Comparison of ENCODE assay signal across 8 cellular contexts in the genomic region with DNA sequence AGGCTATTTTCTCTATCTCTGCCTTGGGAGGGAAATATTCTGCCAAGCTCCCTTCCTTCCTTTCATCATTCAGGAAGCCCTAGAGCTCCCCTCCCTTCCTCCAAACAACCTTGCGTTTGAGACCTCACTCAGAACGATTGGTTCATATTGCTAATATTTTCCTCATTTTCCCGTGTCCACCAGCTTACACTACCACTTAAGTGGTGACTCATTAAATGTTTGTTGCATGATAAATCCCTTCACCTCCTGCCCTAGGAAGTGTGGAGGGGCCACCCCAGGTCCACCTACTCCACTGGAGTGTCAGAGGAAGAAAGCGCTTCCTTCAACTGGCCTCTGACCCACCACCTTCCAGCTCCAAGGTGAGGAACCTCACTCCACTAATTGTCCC. TPM values are rescaled to one million over a fixed set of nuclear protein-coding genes. Genes with fewer than 3 reads are reported as not detected.
A peak's percentile ranks its signal among the peaks of the same experiment; 100 is the strongest.
DNase-seq lines count a peak whose midpoint lies in the region; ATAC-seq and TF ChIP-seq lines count a peak whose summit lies in the region.

No MANE protein-coding gene starts in this region.

- TF ChIP-seq CTCF in Calu3 (IDR thresholded peaks at IDR 0.05; ENCODE audit: unreplicated experiment) (no peak), RWPE2 (IDR thresholded peaks at IDR 0.05; ENCODE audit: poor library complexity, severe bottlenecking) (no peak), parathyroid adenoma (IDR thresholded peaks at IDR 0.05) (no peak)

- H3K4me2 ChIP-seq in parathyroid adenoma (ENCODE audit: low read length) = no peak overlapping the region

- H3K27ac Mint-ChIP-seq in Calu3 (ENCODE audit: unreplicated experiment) = peak overlapping the region; percentile 51

- 0 out of 2 replicates have a peak, but pooled peaks cover 7% of the 10 kb centered on the region for H3K36me3 ChIP-seq in RWPE2 (ENCODE audit: low read depth)
- no peaks in the 10 kb centered on the region for H3K36me3 ChIP-seq in parathyroid adenoma (ENCODE audit: control insufficient read depth, insufficient read depth, low read length)

- BruUV-seq in Calu3 (replicated peaks; lab: Mats Ljungman, UMichigan) = no TSS peak

- no peaks in the 10 kb centered on the region for H3K27me3 Mint-ChIP-seq in Calu3 (ENCODE audit: unreplicated experiment)

- peaks cover 35% of the 10 kb centered on the region for H3K4me1 Mint-ChIP-seq in Calu3 (ENCODE audit: low read depth, unreplicated experiment)

- H3K9ac ChIP-seq in parathyroid adenoma = no peak overlapping the region

- peaks cover 36% of the 10 kb centered on the region for H3K36me3 Mint-ChIP-seq in Calu3 (ENCODE audit: insufficient read depth, unreplicated experiment)

- H3K27me3 ChIP-seq in RWPE2 (ENCODE audit: insufficient read depth, poor library complexity, severe bottlenecking) = no peaks in the 10 kb centered on the region
- H3K27me3 ChIP-seq in parathyroid adenoma (ENCODE audit: control insufficient read depth, insufficient read depth, low read length) = no peaks in the 10 kb centered on the region

- intact Hi-C loops in Calu3 (cut with micrococcal nuclease; ENCODE audit: unreplicated experiment) = no loop called here

- peaks cover 5% of the 10 kb centered on the region for H3K79me2 ChIP-seq in parathyroid adenoma

- H3K9me3 ChIP-seq in RWPE2 (ENCODE audit: severe bottlenecking) = no peaks in the 10 kb centered on the region
- H3K9me3 ChIP-seq in parathyroid adenoma (ENCODE audit: control insufficient read depth, low read length) = no peaks in the 10 kb centered on the region

- ATAC-seq in RWPE2 (ENCODE audit: low read depth) (peak; percentile 81), GM21390 (IDR thresholded peaks at IDR 0.05; ENCODE audit: unreplicated experiment) (no peak)

- peaks cover 21% of the 10 kb centered on the region for H3K4me1 ChIP-seq in RWPE2 (ENCODE audit: insufficient read depth, poor library complexity, severe bottlenecking)
- no peaks in the 10 kb centered on the region for H3K4me1 ChIP-seq in parathyroid adenoma

- DNase-seq in Calu3 = peak; percentile 28
- DNase-seq in RWPE2 (ENCODE audit: low spot score) = no peak
- no peak for DNase-seq in epithelial cell of prostate (ENCODE audit: low read depth, low spot score)
- no peak for DNase-seq in activated gamma-delta T cell treated with Interleukin-2 at 50 U/mL for 16 hours
- no peak for DNase-seq in NK-92 treated with Interleukin-12 subunit alpha and Interleukin-12 subunit beta, amount 100 ng/mL, for 24 hours (lab: John Stamatoyannopoulos, UW)
- no peak for DNase-seq in OCI-M1 (lab: John Stamatoyannopoulos, UW)

- H3K9me3 Mint-ChIP-seq in Calu3 (ENCODE audit: low read depth, unreplicated experiment) = no peaks in the 10 kb centered on the region

- H2AFZ ChIP-seq in parathyroid adenoma = peak overlapping the region; percentile 29

- no peak overlapping the region for H3K4me3 ChIP-seq in RWPE2 (ENCODE audit: severe bottlenecking)
- no peak overlapping the region for H3K4me3 ChIP-seq in parathyroid adenoma (ENCODE audit: low read depth, low read length)

- H3K27ac ChIP-seq in RWPE2 (ENCODE audit: poor library complexity, severe bottlenecking) = peak overlapping the region; percentile 62
- H3K27ac ChIP-seq in epithelial cell of prostate = peak overlapping the region; percentile 18
- peak overlapping the region; percentile 49 for H3K27ac ChIP-seq in parathyroid adenoma

- CTCF ChIA-PET in Calu3 (lab: Charles Lee) = interaction anchor here (0.5 to 1.3 kb wide), 4 partner anchors 21 to 690 kb away, joined by 3 to 5 read pairs (median 3); no protein-coding TSS in a partner anchor

- peak overlapping the region; percentile 13 for H3K4me3 Mint-ChIP-seq in Calu3 (ENCODE audit: low read depth, unreplicated experiment)

RNA-seq across cellular contexts. Expression of a gene that starts 2.3 kb away (rescaled TPM):
- total RNA-seq in Calu3 (2022) = 15.7 and 15.9 TPM in 2 replicates
